Comparison of ENCODE assay signal across 1 cellular context in the genomic region with DNA sequence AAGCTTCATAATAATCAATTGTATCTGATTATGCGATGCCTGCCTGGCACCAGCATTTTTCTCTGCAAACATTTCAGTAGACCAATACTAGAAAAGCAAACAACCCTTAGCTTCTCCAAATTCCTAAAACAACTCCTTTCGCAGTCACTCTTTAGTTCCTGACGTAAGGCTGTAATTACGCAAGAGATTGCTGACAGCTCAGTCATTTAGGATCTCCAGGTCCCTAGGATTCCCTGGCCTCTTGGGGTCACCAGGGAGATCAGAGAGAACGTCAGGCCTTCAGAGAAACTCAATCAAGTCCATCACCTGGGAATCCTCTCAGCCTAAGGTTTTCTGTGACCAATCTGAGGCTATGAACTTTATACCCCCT.
TF ChIP-seq lines count a peak whose summit lies in the region.

No MANE protein-coding gene starts in this region.

TF ChIP-seq in Ishikawa, 13 proteins besides CTCF, POLR2A, EP300 and RAD21 (continued from another document):
- TF ChIP-seq, protein P1, sequence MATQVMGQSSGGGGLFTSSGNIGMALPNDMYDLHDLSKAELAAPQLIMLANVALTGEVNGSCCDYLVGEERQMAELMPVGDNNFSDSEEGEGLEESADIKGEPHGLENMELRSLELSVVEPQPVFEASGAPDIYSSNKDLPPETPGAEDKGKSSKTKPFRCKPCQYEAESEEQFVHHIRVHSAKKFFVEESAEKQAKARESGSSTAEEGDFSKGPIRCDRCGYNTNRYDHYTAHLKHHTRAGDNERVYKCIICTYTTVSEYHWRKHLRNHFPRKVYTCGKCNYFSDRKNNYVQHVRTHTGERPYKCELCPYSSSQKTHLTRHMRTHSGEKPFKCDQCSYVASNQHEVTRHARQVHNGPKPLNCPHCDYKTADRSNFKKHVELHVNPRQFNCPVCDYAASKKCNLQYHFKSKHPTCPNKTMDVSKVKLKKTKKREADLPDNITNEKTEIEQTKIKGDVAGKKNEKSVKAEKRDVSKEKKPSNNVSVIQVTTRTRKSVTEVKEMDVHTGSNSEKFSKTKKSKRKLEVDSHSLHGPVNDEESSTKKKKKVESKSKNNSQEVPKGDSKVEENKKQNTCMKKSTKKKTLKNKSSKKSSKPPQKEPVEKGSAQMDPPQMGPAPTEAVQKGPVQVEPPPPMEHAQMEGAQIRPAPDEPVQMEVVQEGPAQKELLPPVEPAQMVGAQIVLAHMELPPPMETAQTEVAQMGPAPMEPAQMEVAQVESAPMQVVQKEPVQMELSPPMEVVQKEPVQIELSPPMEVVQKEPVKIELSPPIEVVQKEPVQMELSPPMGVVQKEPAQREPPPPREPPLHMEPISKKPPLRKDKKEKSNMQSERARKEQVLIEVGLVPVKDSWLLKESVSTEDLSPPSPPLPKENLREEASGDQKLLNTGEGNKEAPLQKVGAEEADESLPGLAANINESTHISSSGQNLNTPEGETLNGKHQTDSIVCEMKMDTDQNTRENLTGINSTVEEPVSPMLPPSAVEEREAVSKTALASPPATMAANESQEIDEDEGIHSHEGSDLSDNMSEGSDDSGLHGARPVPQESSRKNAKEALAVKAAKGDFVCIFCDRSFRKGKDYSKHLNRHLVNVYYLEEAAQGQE (IDR thresholded peaks at IDR 0.05; ENCODE audit: low read depth), result no peak
- TF ChIP-seq, protein P2, sequence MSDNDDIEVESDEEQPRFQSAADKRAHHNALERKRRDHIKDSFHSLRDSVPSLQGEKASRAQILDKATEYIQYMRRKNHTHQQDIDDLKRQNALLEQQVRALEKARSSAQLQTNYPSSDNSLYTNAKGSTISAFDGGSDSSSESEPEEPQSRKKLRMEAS (IDR thresholded peaks at IDR 0.05), result no peak
- TF ChIP-seq CEBPB (IDR thresholded peaks at IDR 0.05) (peak; percentile 52), TCF12 (IDR thresholded peaks at IDR 0.05; ENCODE audit: low read depth) (no peak), YY1 (IDR thresholded peaks at IDR 0.05; ENCODE audit: low read depth) (no peak)
